Comparison of ENCODE assay signal across 12 cellular contexts in the genomic region with DNA sequence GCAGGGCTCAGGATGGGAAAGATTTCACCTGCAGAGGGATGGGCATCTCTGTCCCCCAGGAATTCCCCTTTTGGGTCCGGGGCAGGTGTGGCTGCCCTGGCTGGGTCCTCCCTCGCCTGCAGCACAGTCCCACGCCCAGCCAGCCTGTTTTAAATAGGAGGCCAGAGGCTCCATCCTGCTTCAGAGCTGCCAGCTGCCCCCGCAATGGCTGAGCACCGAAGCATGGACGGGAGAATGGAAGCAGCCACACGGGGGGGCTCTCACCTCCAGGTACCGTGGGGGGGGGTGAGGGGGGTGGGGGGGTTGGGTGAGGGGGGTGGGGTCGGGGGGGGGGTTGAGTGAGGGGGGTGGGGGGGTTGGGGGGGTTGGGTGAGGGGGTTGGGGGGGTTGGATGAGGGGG. TPM values are rescaled to one million over a fixed set of nuclear protein-coding genes. Genes with fewer than 3 reads are reported as not detected.
DNase-seq lines count a peak whose midpoint lies in the region; ATAC-seq and TF ChIP-seq lines count a peak whose summit lies in the region.
"Had no signal": no experiment of that assay in that cellular context is flagged by ENCODE, and none has a peak within 500 bp of the region (broad histone marks: within the 10 kb centered on the region; RNA-seq: fewer than 3 reads in every experiment).

No MANE protein-coding gene starts in this region.

- no peak overlapping the region for H3K4me2 ChIP-seq in neural progenitor cell

- BruUV-seq in Panc1 (replicated peaks; lab: Mats Ljungman, UMichigan) = no TSS peak

- peaks cover 5% of the 10 kb centered on the region for H3K27me3 Mint-ChIP-seq in neural progenitor cell (ENCODE audit: insufficient read depth, low read depth)

- H3K4me3 ChIP-seq in Panc1 (ENCODE audit: low read depth in 2 of 2, low read length in 2 of 2) (no peak overlapping the region), neural progenitor cell (no peak overlapping the region)
- H3K4me3 ChIP-seq: mucosa of descending colon had no signal

- intact Hi-C loops in Panc1 (cut with micrococcal nuclease; ENCODE audit: unreplicated experiment) = no loop called here

- H3K9ac ChIP-seq in neural progenitor cell = no peak overlapping the region

- H3K27ac ChIP-seq in Panc1 (ENCODE audit: low read length) = no peak overlapping the region
- H3K27ac ChIP-seq in neural progenitor cell = no peak overlapping the region

- H3K27me3 ChIP-seq in Panc1 (ENCODE audit: control insufficient read depth, insufficient read depth, low read length) = no peaks in the 10 kb centered on the region
- no peaks in the 10 kb centered on the region for H3K27me3 ChIP-seq in neural progenitor cell

- POLR2A ChIA-PET in Panc1 (lab: Charles Lee) = no interaction called here

- no peak overlapping the region for H3K27ac Mint-ChIP-seq in neural progenitor cell

- TF ChIP-seq CTCF in Panc1 (IDR thresholded peaks at IDR 0.05) (no peak), neural progenitor cell (IDR thresholded peaks at IDR 0.05) (no peak)

- peaks cover 10% of the 10 kb centered on the region for H3F3A ChIP-seq in neural progenitor cell (ENCODE audit: low read depth)

- H3K9me3 ChIP-seq in Panc1 (ENCODE audit: control insufficient read depth, insufficient read depth, low read depth, low read length) (no peaks in the 10 kb centered on the region), neural progenitor cell (ENCODE audit: low read depth) (no peaks in the 10 kb centered on the region)
- H3K9me3 ChIP-seq: mucosa of descending colon had no signal

- no peaks in the 10 kb centered on the region for H3K36me3 ChIP-seq in Panc1 (ENCODE audit: control insufficient read depth, insufficient read depth, low read length)
- no peaks in the 10 kb centered on the region for H3K36me3 ChIP-seq in neural progenitor cell

- in situ Hi-C loops in Panc1 (cut with HindIII; ENCODE audit: low pct_unique_long_range_greater_than_20kb, low sequenced_read_pairs) = no loop called here

- H2AFZ ChIP-seq in neural progenitor cell (replicated peaks) = no peak overlapping the region

- H3K4me1 ChIP-seq in Panc1 (ENCODE audit: control insufficient read depth, insufficient read depth, low read length) (peaks cover 18% of the 10 kb centered on the region), neural progenitor cell (no peaks in the 10 kb centered on the region)

- H3K4me1 Mint-ChIP-seq in neural progenitor cell = peaks cover 11% of the 10 kb centered on the region

- ATAC-seq in Panc1 = peak; percentile 51
- ATAC-seq in HG03196 (IDR thresholded peaks at IDR 0.05; ENCODE audit: unreplicated experiment) = no peak
- ATAC-seq: mucosa of descending colon had no signal

- CTCF ChIA-PET in Panc1 (lab: Charles Lee) = no interaction called here

- H3K36me3 Mint-ChIP-seq in neural progenitor cell = no peaks in the 10 kb centered on the region

- H3K9me3 Mint-ChIP-seq in neural progenitor cell = no peaks in the 10 kb centered on the region

- H4K20me1 ChIP-seq in neural progenitor cell (ENCODE audit: low read depth) = no peaks in the 10 kb centered on the region

- H3K4me3 Mint-ChIP-seq in neural progenitor cell = no peak overlapping the region

- DNase-seq in NCI-H2196 (lab: John Stamatoyannopoulos, UW; ENCODE audit: unreplicated experiment) (peak; percentile 25), NCI-H2196 treated with DMSO at 0.1 percent for 48 hours (lab: John Stamatoyannopoulos, UW; ENCODE audit: unreplicated experiment) (no peak), Panc1 (ENCODE audit: low read depth, low spot score) (no peak), neural progenitor cell (ENCODE audit: low spot score) (peak; percentile 57), activated gamma-delta T cell (lab: John Stamatoyannopoulos, UW) (no peak)
- DNase-seq: ACHN; activated CD8-positive, alpha-beta memory T cell treated with anti-CD3 and anti-CD28 coated beads, Interleukin-2, amount 50 U/mL, for 4 hours; central memory CD4-positive, alpha-beta T cell; NCI-H1694 had no signal

- no peaks in the 10 kb centered on the region for H3K79me2 ChIP-seq in neural progenitor cell (ENCODE audit: low read depth)

RNA-seq across cellular contexts. Expression of gene SCNN1D, which starts 3.6 kb away (rescaled TPM):
- total RNA-seq in Panc1 (2021; ENCODE audit: unreplicated experiment) (9.8 TPM), neural progenitor cell (ENCODE audit: low replicate concordance) (0.41 and 4.7 TPM in 2 replicates)
- 17.3 TPM for polyA plus RNA-seq in Panc1 (2012; ENCODE audit: insufficient read length)

RNA-seq across cellular contexts. Expression of gene UBE2J2, which starts 10.2 kb away (rescaled TPM):
- total RNA-seq in Panc1 (2021; ENCODE audit: unreplicated experiment) (101 TPM), neural progenitor cell (ENCODE audit: low replicate concordance) (32.9 and 39.2 TPM in 2 replicates)
- polyA plus RNA-seq in Panc1 (2012; ENCODE audit: insufficient read length) = 99.6 TPM

RNA-seq across cellular contexts. Expression of gene ACAP3, which starts 23.9 kb away (rescaled TPM):
- 30.7 TPM for total RNA-seq in Panc1 (2021; ENCODE audit: unreplicated experiment)
- 31.4 TPM for polyA plus RNA-seq in Panc1 (2012; ENCODE audit: insufficient read length)
- 10.7 and 24.6 TPM in 2 replicates for total RNA-seq in neural progenitor cell (ENCODE audit: low replicate concordance)

RNA-seq across cellular contexts. Expression of gene PUSL1, which starts 24.6 kb away (rescaled TPM):
- total RNA-seq in Panc1 (2021; ENCODE audit: unreplicated experiment) = 46.9 TPM
- polyA plus RNA-seq in Panc1 (2012; ENCODE audit: insufficient read length) = 35.9 TPM
- 3.7 and 22.5 TPM in 2 replicates for total RNA-seq in neural progenitor cell (ENCODE audit: low replicate concordance)

RNA-seq across cellular contexts. Expression of gene C1QTNF12, which starts 37.3 kb away (rescaled TPM):
- total RNA-seq in Panc1 (2021; ENCODE audit: unreplicated experiment) (41.4 TPM), neural progenitor cell (ENCODE audit: low replicate concordance) (0.28 and 2.1 TPM in 2 replicates)
- polyA plus RNA-seq in Panc1 (2012; ENCODE audit: insufficient read length) = 86.9 TPM
- total RNA-seq: frontal cortex had no signal

Comparison
In these comparisons a context has a peak if more than half of its experiments do, and no peak if none do; other contexts are left out.
1. DNase-seq: peak in NCI-H2196 (single experiment) and neural progenitor cell (single experiment); none in NCI-H2196 treated with DMSO at 0.1 percent for 48 hours (single experiment), Panc1 (single experiment) and activated gamma-delta T cell (single experiment).